In genomic region chr15:60530653-60531052, GRCh38 we compare ENCODE assay signal across 21 cellular contexts.
"Had no signal": no experiment of that assay in that cellular context is flagged by ENCODE, and none has a peak within 500 bp of the region (broad histone marks: within the 10 kb centered on the region; RNA-seq: fewer than 3 reads in every experiment).

No MANE protein-coding gene starts in this region.

- DNase-seq: activated CD4-positive, alpha-beta T cell treated with anti-CD3 and anti-CD28 coated beads, Interleukin-2, amount 50 U/mL, for 1 hour; activated CD4-positive, CD25-positive, alpha-beta regulatory T cell treated with anti-CD3 and anti-CD28 coated beads, Interleukin-2, amount 50 U/mL, for 72 hours; activated naive CD4-positive, alpha-beta T cell treated with Interleukin-2 at 50 U/mL for 16 hours; cerebellar nuclear complex; cortex of kidney; heart right ventricle; mesendoderm; naive thymus-derived CD8-positive, alpha-beta T cell; pancreas; stimulated activated CD4-positive, alpha-beta T cell treated with anti-CD3 and anti-CD28 coated beads, Interleukin-4, amount 100 ng/mL, for 24 hours; testis had no signal

- H3K9me3 Mint-ChIP-seq: activated T-helper 2 cell treated with anti-CD3 and anti-CD28 coated beads, Interferon-gamma antibody, Interleukin-2, Interleukin-4, amounts not matched to agents 10 μg/mL and 5 μg/mL and 100 μg/mL, durations not matched to agents 14 hours and 24 hours and 36 hours; naive thymus-derived CD8-positive, alpha-beta T cell; stimulated activated memory B cell treated with anti-CD40 and anti-IgM and Interleukin-4, amounts not matched to agents 10 μg/mL and 1 μg/mL and 100 μg/mL, for 72 hours; type B pancreatic cell had no signal

- H3K4me3 Mint-ChIP-seq: naive thymus-derived CD8-positive, alpha-beta T cell; stimulated activated memory B cell treated with anti-CD40 and anti-IgM and Interleukin-4, amounts not matched to agents 10 μg/mL and 1 μg/mL and 100 μg/mL, for 72 hours; type B pancreatic cell had no signal

- ATAC-seq: gastroesophageal sphincter; heart right ventricle; naive thymus-derived CD8-positive, alpha-beta T cell; sciatic nerve; stimulated activated memory B cell treated with anti-CD40 and anti-IgM and Interleukin-4, amounts not matched to agents 10 μg/mL and 1 μg/mL and 100 μg/mL, for 72 hours had no signal

- H3K27me3 ChIP-seq: ascending aorta, esophagus muscularis mucosa, gastroesophageal sphincter, heart right ventricle, neutrophil, pancreas, testis had no signal

- FAIRE-seq: endothelial cell of umbilical vein, pancreas had no signal

- H3K4me1 ChIP-seq: ascending aorta had no signal

- H3K4me3 ChIP-seq: ascending aorta, esophagus muscularis mucosa, gastroesophageal sphincter, heart right ventricle, pancreas, smooth muscle cell, testis had no signal

- H3K4me2 ChIP-seq: smooth muscle cell had no signal

- H3K27ac Mint-ChIP-seq: activated T-helper 2 cell treated with anti-CD3 and anti-CD28 coated beads, Interferon-gamma antibody, Interleukin-2, Interleukin-4, amounts not matched to agents 10 μg/mL and 5 μg/mL and 100 μg/mL, durations not matched to agents 14 hours and 24 hours and 36 hours; stimulated activated memory B cell treated with anti-CD40 and anti-IgM and Interleukin-4, amounts not matched to agents 10 μg/mL and 1 μg/mL and 100 μg/mL, for 72 hours; type B pancreatic cell had no signal

- H3K36me3 ChIP-seq: ascending aorta, neutrophil, pancreas had no signal

- H3K36me3 Mint-ChIP-seq: type B pancreatic cell had no signal

- H3K9me3 ChIP-seq: ascending aorta, esophagus muscularis mucosa, gastroesophageal sphincter, heart right ventricle, neutrophil, pancreas, testis had no signal

- H3K27me3 Mint-ChIP-seq: naive thymus-derived CD8-positive, alpha-beta T cell; stimulated activated memory B cell treated with anti-CD40 and anti-IgM and Interleukin-4, amounts not matched to agents 10 μg/mL and 1 μg/mL and 100 μg/mL, for 72 hours; type B pancreatic cell had no signal

- H3K27ac ChIP-seq: ascending aorta, esophagus muscularis mucosa, gastroesophageal sphincter, heart right ventricle, neutrophil, pancreas, testis had no signal
